16 cellular contexts compared by ENCODE assay signal in the genomic region with DNA sequence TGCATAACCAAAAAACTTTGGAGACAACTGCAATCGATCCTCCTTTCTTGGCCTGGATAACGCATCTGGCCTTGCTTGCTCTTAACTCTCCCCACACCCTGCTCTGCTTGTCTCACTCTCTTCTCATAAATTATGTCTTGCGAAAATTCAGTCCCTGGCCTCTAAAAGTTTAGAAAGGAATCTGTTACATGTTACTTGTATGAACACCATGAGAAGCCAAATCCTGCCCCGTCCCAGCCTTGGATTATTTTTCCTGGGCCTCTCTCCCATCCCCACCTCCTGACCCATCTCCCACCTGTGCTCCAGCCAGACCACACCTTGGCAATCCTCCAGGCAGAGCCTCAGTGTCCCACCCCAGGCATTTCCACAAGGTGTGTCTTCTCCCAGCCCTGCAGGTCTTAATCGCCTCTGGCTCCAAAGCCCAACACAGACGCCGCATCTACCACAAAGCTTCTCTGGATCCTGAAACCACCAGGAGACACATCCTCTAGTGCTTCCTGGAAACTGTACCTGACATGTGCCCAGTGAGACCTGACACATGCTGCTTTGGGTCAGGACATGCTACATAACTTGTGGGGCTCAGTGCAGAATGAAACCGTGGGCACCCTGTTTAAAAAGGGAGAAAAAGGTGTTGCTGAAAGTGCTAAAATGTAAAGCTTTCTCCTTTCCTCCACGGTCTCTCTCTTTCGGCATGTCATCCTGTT.
DNase-seq lines count a peak whose midpoint lies in the region; ATAC-seq and TF ChIP-seq lines count a peak whose summit lies in the region.
"Had no signal": no experiment of that assay in that cellular context is flagged by ENCODE, and none has a peak within 500 bp of the region (broad histone marks: within the 10 kb centered on the region; RNA-seq: fewer than 3 reads in every experiment).

No MANE protein-coding gene starts in this region.

- H3K4me3 ChIP-seq in mammary epithelial cell (replicated peaks in 1 of 3; ENCODE audit: insufficient read depth in 1 of 3, low read depth in 2 of 3, low read length in 3 of 3): no peak overlapping the region
- H3K4me3 ChIP-seq: tibial artery had no signal

- H3K4me1 Mint-ChIP-seq in MCF 10A (ENCODE audit: insufficient read depth, unreplicated experiment): peaks cover 14% of the 10 kb centered on the region
- peaks cover 8% of the 10 kb centered on the region for H3K4me1 Mint-ChIP-seq in Calu3 (ENCODE audit: low read depth, unreplicated experiment)

- POLR2A ChIA-PET in MCF 10A (lab: Yijun Ruan, JAX): interaction anchor here (0.6 to 0.7 kb wide), 2 partner anchors 283 to 548 kb away, joined by 3 read pairs; no protein-coding TSS in a partner anchor

- dilution Hi-C loops in mammary epithelial cell (cut with HindIII; ENCODE audit: low sequenced_read_pairs): no loop called here

- no peak overlapping the region for H3K27ac ChIP-seq in mammary epithelial cell (ENCODE audit: insufficient read depth, low read depth, low read length)

- H3K36me3 ChIP-seq in mammary epithelial cell (ENCODE audit: insufficient read depth, low read length): no peaks in the 10 kb centered on the region
- H3K36me3 ChIP-seq: BE2C, tibial artery had no signal

- DNase-seq in MCF 10A (ENCODE audit: unreplicated experiment) (no peak), mammary epithelial cell (no peak), Right ventricle myocardium inferior (ENCODE audit: missing footprints) (no peak), omental fat pad (ENCODE audit: low spot score) (no peak), NCI-H748 (lab: John Stamatoyannopoulos, UW; ENCODE audit: unreplicated experiment) (no peak), germinal center (ENCODE audit: low spot score) (no peak), Calu3 (no peak)
- DNase-seq: activated CD4-positive, alpha-beta T cell treated with anti-CD3 and anti-CD28 coated beads for 48 hours; activated naive CD4-positive, alpha-beta T cell treated with Interleukin-2 at 50 U/mL for 16 hours; BE2C; NCI-H1694 treated with DMSO at 0.1 percent for 48 hours; retina had no signal

- H3K4me2 ChIP-seq in mammary epithelial cell (ENCODE audit: insufficient read depth, low read depth, low read length): no peak overlapping the region

- H3K27ac Mint-ChIP-seq in MCF 10A (ENCODE audit: low read depth, unreplicated experiment): peak overlapping the region; percentile 41
- H3K27ac Mint-ChIP-seq in Calu3 (ENCODE audit: unreplicated experiment): no peak overlapping the region
- H3K27ac Mint-ChIP-seq: memory B cell had no signal

- intact Hi-C loops in MCF 10A (cut with micrococcal nuclease) (no loop called here), mammary epithelial cell (cut with micrococcal nuclease) (no loop called here), Right ventricle myocardium inferior (cut with DNase I) (no loop called here), Calu3 (cut with micrococcal nuclease; ENCODE audit: unreplicated experiment) (no loop called here)

- H3K9me3 Mint-ChIP-seq in MCF 10A (ENCODE audit: unreplicated experiment) (no peaks in the 10 kb centered on the region), Calu3 (ENCODE audit: low read depth, unreplicated experiment) (no peaks in the 10 kb centered on the region)
- H3K9me3 Mint-ChIP-seq: memory B cell had no signal

- H3K36me3 Mint-ChIP-seq in MCF 10A (ENCODE audit: insufficient read depth, unreplicated experiment) (peaks cover 7% of the 10 kb centered on the region), Calu3 (ENCODE audit: insufficient read depth, unreplicated experiment) (no peaks in the 10 kb centered on the region)
- H3K36me3 Mint-ChIP-seq: memory B cell had no signal

- ATAC-seq in Right ventricle myocardium inferior: peak; percentile 88
- peak; percentile 89 for ATAC-seq in omental fat pad (ENCODE audit: low FRiP score)
- ATAC-seq in HG02840 (IDR thresholded peaks at IDR 0.05; ENCODE audit: low FRiP score, unreplicated experiment): no peak
- ATAC-seq: HCT116 had no signal

- no peak overlapping the region for H3K4me3 Mint-ChIP-seq in MCF 10A (ENCODE audit: unreplicated experiment)
- no peak overlapping the region for H3K4me3 Mint-ChIP-seq in Calu3 (ENCODE audit: low read depth, unreplicated experiment)
- H3K4me3 Mint-ChIP-seq: memory B cell had no signal

- H2AFZ ChIP-seq in mammary epithelial cell (ENCODE audit: low read depth, low read length): no peak overlapping the region

- TF ChIP-seq CTCF in MCF 10A (IDR thresholded peaks at IDR 0.05; ENCODE audit: unreplicated experiment): no peak
- TF ChIP-seq CTCF in mammary epithelial cell (conservative IDR thresholded peaks at IDR 0.05 in 1 of 2, IDR thresholded peaks at IDR 0.05 in 1 of 2; ENCODE audit: extremely low read depth in 1 of 2, insufficient read depth in 1 of 2, low read depth in 1 of 2, low read length in 2 of 2): no peak
- no peak for TF ChIP-seq CTCF in omental fat pad (IDR thresholded peaks at IDR 0.05)
- TF ChIP-seq CTCF in Calu3 (IDR thresholded peaks at IDR 0.05; ENCODE audit: unreplicated experiment): no peak

- H3K27me3 Mint-ChIP-seq in MCF 10A (ENCODE audit: insufficient read depth, unreplicated experiment): no peaks in the 10 kb centered on the region
- H3K27me3 Mint-ChIP-seq in Calu3 (ENCODE audit: unreplicated experiment): peaks cover 5% of the 10 kb centered on the region
- H3K27me3 Mint-ChIP-seq: memory B cell had no signal

- WGBS in mammary epithelial cell (ENCODE audit: low coverage, missing lambda C conversion rate): 93% methylated on average over 10 of the region's 10 CpGs

- no peaks in the 10 kb centered on the region for H3K27me3 ChIP-seq in mammary epithelial cell (ENCODE audit: insufficient read depth, low read length)
- H3K27me3 ChIP-seq: BE2C, tibial artery had no signal

- H3K4me1 ChIP-seq in mammary epithelial cell (ENCODE audit: insufficient read depth, low read length): no peaks in the 10 kb centered on the region
- H3K4me1 ChIP-seq: BE2C, tibial artery had no signal

- H3K9ac ChIP-seq in mammary epithelial cell (ENCODE audit: insufficient read depth, low read length): no peak overlapping the region

- no peaks in the 10 kb centered on the region for H3K79me2 ChIP-seq in mammary epithelial cell (ENCODE audit: insufficient read depth, low read length)

- in situ Hi-C loops in mammary epithelial cell (cut with MboI; ENCODE audit: low sequenced_read_pairs in 2 of 2): no loop called here

- CTCF ChIA-PET in MCF 10A (lab: Yijun Ruan, JAX): no interaction called here
- CTCF ChIA-PET in mammary epithelial cell (lab: Charles Lee; ENCODE audit: low non-redundant PET): no interaction called here
- CTCF ChIA-PET in Calu3 (lab: Charles Lee): interaction anchor here (1.4 kb wide), 1 partner anchor 10 kb away, joined by 4 read pairs; no protein-coding TSS in a partner anchor

- no peaks in the 10 kb centered on the region for H3K9me3 ChIP-seq in mammary epithelial cell (replicated peaks; ENCODE audit: insufficient read depth, low read length)
- H3K9me3 ChIP-seq: BE2C, tibial artery had no signal

- BruUV-seq in MCF 10A (replicated peaks; lab: Mats Ljungman, UMichigan) (no TSS peak), mammary epithelial cell (replicated peaks; lab: Mats Ljungman, UMichigan) (no TSS peak), Calu3 (replicated peaks; lab: Mats Ljungman, UMichigan) (no TSS peak)

- H4K20me1 ChIP-seq in mammary epithelial cell (ENCODE audit: insufficient read depth, low read length): no peaks in the 10 kb centered on the region
